Comparison of ENCODE assay signal across 8 cellular contexts in the genomic region with DNA sequence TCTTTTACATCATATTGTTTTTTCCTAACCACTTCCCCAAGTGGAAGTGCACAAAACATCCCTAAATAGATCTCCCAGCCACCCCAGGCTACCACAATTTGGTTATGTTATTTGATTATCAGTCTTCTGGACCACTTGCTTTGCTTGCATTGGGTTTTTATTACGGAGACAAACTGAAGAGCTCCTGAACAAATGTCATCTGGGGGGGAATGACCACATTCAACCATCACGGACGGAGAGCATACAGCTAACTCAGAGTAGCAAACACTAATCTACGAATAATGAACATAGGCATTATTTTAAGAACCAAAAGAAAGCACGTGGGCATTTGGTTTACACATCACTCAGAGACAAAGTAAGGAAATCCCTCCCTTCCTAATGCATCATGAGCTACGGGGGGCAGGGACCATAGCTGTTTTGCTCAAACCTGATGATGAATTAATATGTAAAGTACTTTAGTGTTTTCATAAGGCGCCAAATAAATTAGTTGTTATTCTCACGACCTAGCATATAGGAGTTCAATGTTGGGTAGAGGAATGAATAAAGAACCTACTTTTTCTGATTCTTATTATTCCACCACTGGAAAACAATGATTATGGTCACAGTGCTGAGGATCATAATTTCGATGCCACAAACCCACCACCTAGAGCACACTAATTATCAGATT. TPM values are rescaled to one million over a fixed set of nuclear protein-coding genes. Genes with fewer than 3 reads are reported as not detected.
DNase-seq lines count a peak whose midpoint lies in the region; ATAC-seq, FAIRE-seq and TF ChIP-seq lines count a peak whose summit lies in the region.

No MANE protein-coding gene starts in this region.

- no peak for TF ChIP-seq RAD21 in K562 (CRISPR knock-in tag; conservative IDR thresholded peaks at IDR 0.05 in 1 of 2, IDR thresholded peaks at IDR 0.05 in 1 of 2)

- intact Hi-C loops in K562 (cut with micrococcal nuclease) = loop anchor here (2.0 kb wide), 2 partner anchors 19 to 91 kb away; no protein-coding TSS in a partner anchor

- no peaks in the 10 kb centered on the region for H3K9me1 ChIP-seq in K562 (ENCODE audit: control insufficient read depth, insufficient read depth, low read length)

- no peak for TF ChIP-seq CTCF in GM10248 (IDR thresholded peaks at IDR 0.05; ENCODE audit: control extremely low read depth, extremely low read depth, low read depth, missing control alignments)
- no peak for TF ChIP-seq CTCF in K562 (IDR thresholded peaks at IDR 0.05 in 2 of 3, conservative IDR thresholded peaks at IDR 0.05 in 1 of 3; ENCODE audit: insufficient read depth in 2 of 3, low read depth in 1 of 3, low read length in 3 of 3)
- TF ChIP-seq CTCF in thoracic aorta (IDR thresholded peaks at IDR 0.05) = no peak

- ATAC-seq in K562 (no peak), thoracic aorta (ENCODE audit: insufficient number of reproducible peaks, low FRiP score, low read depth) (no peak), GM21423 (IDR thresholded peaks at IDR 0.05; ENCODE audit: unreplicated experiment) (no peak)

- DNase-seq in GM10248 (ENCODE audit: extremely low spot score) = peak; percentile 29
- peak; percentile 44 for DNase-seq in MV-4-11 (lab: John Stamatoyannopoulos, UW)
- no peak for DNase-seq in K562 (ENCODE audit: extremely low read depth in 1 of 4, low spot score in 3 of 4)
- DNase-seq in left kidney (ENCODE audit: low read depth, low spot score) = peak; percentile 49
- no peak for DNase-seq in thoracic aorta (ENCODE audit: low spot score)
- DNase-seq in GDM1 (lab: John Stamatoyannopoulos, UW) = no peak
- no peak for DNase-seq in AG08396 (ENCODE audit: low spot score)

- peak overlapping the region; percentile 62 to 93; a peak in 3 of 4 replicates for H3K9ac ChIP-seq in K562 (ENCODE audit: insufficient read depth in 1 of 2, low read depth in 2 of 2, low read length in 2 of 2)

- H3K36me3 ChIP-seq in K562 (ENCODE audit: control insufficient read depth, insufficient read depth, low read length) = no peaks in the 10 kb centered on the region
- no peaks in the 10 kb centered on the region for H3K36me3 ChIP-seq in thoracic aorta

- POLR2A ChIA-PET in GM10248 (lab: Yijun Ruan, JAX) (interaction anchor here (1.1 to 1.2 kb wide), 2 partner anchors 13 to 16 kb away, joined by 3 to 7 read pairs; no protein-coding TSS in a partner anchor), K562 (lab: Yijun Ruan, JAX) (interaction anchor here (0.6 to 2.4 kb wide), 5 partner anchors 9 to 21 kb away, joined by 3 to 11 read pairs (median 3); a partner anchor contains a TSS)

- TF ChIP-seq EP300 in K562 (IDR thresholded peaks at IDR 0.05; ENCODE audit: low read length) = no peak

- peak overlapping the region; percentile 81 for H3K4me2 ChIP-seq in K562 (ENCODE audit: insufficient read depth, low read length)

- H3K79me2 ChIP-seq in K562 (ENCODE audit: control insufficient read depth, insufficient read depth, low read length) = peaks cover 31% of the 10 kb centered on the region

- H2AFZ ChIP-seq in K562 (ENCODE audit: low read depth, low read length) = peak overlapping the region; percentile 89

- CTCF ChIA-PET in GM10248 (lab: Yijun Ruan, JAX) (interaction anchor here (0.9 to 2.1 kb wide), 10 partner anchors 11 to 183 kb away, joined by 3 to 11 read pairs (median 4); a partner anchor contains a TSS), K562 (lab: Yijun Ruan, JAX; ENCODE audit: low intra/inter-chr PET ratio) (no interaction called here)

- WGBS in K562 (ENCODE audit: insufficient coverage, low coverage, missing lambda C conversion rate) = 24% methylated on average over 9 of the region's 9 CpGs

- H3K27me3 ChIP-seq in K562 (ENCODE audit: control insufficient read depth in 2 of 2, insufficient read depth in 2 of 2, low read length in 2 of 2) = no peaks in the 10 kb centered on the region
- no peaks in the 10 kb centered on the region for H3K27me3 ChIP-seq in thoracic aorta (replicated peaks; ENCODE audit: insufficient read depth)

- TF ChIP-seq POLR2A in K562 (conservative IDR thresholded peaks at IDR 0.05) = no peak

- H3K4me3 ChIP-seq in K562 = peak overlapping the region; percentile 71
- peak overlapping the region; percentile 89 for H3K4me3 ChIP-seq in thoracic aorta

- TSS peak; percentile 81 for BruUV-seq in K562 (replicated peaks; lab: Mats Ljungman, UMichigan)

- no peak for FAIRE-seq in K562 (lab: Jason Lieb, UNC)

- no peaks in the 10 kb centered on the region for H4K20me1 ChIP-seq in K562 (replicated peaks; ENCODE audit: control insufficient read depth, insufficient read depth, low read length)

- H3K27ac ChIP-seq in K562 (ENCODE audit: extremely low read depth, low read depth, low read length) (peak overlapping the region; percentile 83), thoracic aorta (peak overlapping the region; percentile 81 to 83)

- H3K9me3 ChIP-seq in K562 (replicated peaks; ENCODE audit: control insufficient read depth, insufficient read depth, low read depth, low read length) = no peaks in the 10 kb centered on the region
- no peaks in the 10 kb centered on the region for H3K9me3 ChIP-seq in thoracic aorta

- H3K4me1 ChIP-seq in K562 (replicated peaks in 1 of 2; ENCODE audit: control insufficient read depth in 2 of 2, insufficient read depth in 2 of 2, low read length in 2 of 2) = peaks cover 0 to 15% of the 10 kb centered on the region in 2 experiments; a peak in 3 of 5 replicates
- H3K4me1 ChIP-seq in thoracic aorta (ENCODE audit: control insufficient read depth in 1 of 2, low read depth in 2 of 2) = peaks cover 15 to 26% of the 10 kb centered on the region in 2 donors

- in situ Hi-C loops in K562 (cut with MboI) = no loop called here

TF ChIP-seq in K562, 482 proteins besides CTCF, POLR2A, EP300 and RAD21 (continues in another document):
- TF ChIP-seq, protein P1, sequence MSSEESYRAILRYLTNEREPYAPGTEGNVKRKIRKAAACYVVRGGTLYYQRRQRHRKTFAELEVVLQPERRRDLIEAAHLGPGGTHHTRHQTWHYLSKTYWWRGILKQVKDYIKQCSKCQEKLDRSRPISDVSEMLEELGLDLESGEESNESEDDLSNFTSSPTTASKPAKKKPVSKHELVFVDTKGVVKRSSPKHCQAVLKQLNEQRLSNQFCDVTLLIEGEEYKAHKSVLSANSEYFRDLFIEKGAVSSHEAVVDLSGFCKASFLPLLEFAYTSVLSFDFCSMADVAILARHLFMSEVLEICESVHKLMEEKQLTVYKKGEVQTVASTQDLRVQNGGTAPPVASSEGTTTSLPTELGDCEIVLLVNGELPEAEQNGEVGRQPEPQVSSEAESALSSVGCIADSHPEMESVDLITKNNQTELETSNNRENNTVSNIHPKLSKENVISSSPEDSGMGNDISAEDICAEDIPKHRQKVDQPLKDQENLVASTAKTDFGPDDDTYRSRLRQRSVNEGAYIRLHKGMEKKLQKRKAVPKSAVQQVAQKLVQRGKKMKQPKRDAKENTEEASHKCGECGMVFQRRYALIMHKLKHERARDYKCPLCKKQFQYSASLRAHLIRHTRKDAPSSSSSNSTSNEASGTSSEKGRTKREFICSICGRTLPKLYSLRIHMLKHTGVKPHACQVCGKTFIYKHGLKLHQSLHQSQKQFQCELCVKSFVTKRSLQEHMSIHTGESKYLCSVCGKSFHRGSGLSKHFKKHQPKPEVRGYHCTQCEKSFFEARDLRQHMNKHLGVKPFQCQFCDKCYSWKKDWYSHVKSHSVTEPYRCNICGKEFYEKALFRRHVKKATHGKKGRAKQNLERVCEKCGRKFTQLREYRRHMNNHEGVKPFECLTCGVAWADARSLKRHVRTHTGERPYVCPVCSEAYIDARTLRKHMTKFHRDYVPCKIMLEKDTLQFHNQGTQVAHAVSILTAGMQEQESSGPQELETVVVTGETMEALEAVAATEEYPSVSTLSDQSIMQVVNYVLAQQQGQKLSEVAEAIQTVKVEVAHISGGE (CRISPR knock-in tag; IDR thresholded peaks at IDR 0.05) = peak in 1 of 3 experiments; percentile 7; a peak in 1 of 6 replicates

RNA-seq across cellular contexts. Expression of a gene that starts 11.6 kb away (rescaled TPM):
- 3.8 and 11.7 TPM in 2 replicates for total RNA-seq in K562 (2011; cell fraction: chromatin; rRNA removed; ENCODE audit: low replicate concordance)
- 1.3 and 2.1 TPM in 2 replicates for total RNA-seq in K562 (2011; cell fraction: nucleolus; rRNA removed)
- total RNA-seq in K562 (2011; cell fraction: nucleoplasm; rRNA removed) = 5.1 and 6.9 TPM in 2 replicates
- total RNA-seq in K562 (2014; rRNA removed) (2.9 and 3.5 TPM in 2 replicates), K562 (2014; rRNA removed; fragmentation: Illumina TruSeq; extraction: Trizol) (7.6 and 9.2 TPM in 2 replicates), K562 (2015; rRNA removed; fragmentation: Illumina TruSeq; extraction: Trizol) (8.3 and 9.6 TPM in 2 replicates), K562 (2021) (3.7 and 4.4 TPM in 2 replicates), thoracic aorta (not detected)
- polyA plus RNA-seq in K562 (2011; rRNA removed) (5.0 and 9.6 TPM in 2 replicates), K562 (2014; fragmentation: Illumina TruSeq; extraction: Trizol) (7.4 and 7.6 TPM in 2 replicates), K562 (2014; fragmentation: Nextera tagmentation; extraction: Ambion mirVana) (1 to 10 TPM; 5.9 to 6.9 TPM), K562 (2014; rRNA removed) (4.7 and 6.4 TPM in 2 replicates)
- polyA plus RNA-seq in K562 (2011; cell fraction: cytosol; rRNA removed) = 0.51 and 4.6 TPM in 2 replicates
- 1.5 and 2.5 TPM in 2 replicates for polyA plus RNA-seq in K562 (2011; cell fraction: nucleus; rRNA removed)
- 5.2 and 9.9 TPM in 2 replicates for polyA plus RNA-seq in K562 (2012)
- 4.3 and 10.8 TPM in 2 replicates for polyA minus RNA-seq in K562 (2011; rRNA and poly(A)+ RNA removed)
- polyA minus RNA-seq in K562 (2011; cell fraction: cytosol; rRNA and poly(A)+ RNA removed) = 1.1 and 1.8 TPM in 2 replicates
- 2.0 and 6.6 TPM in 2 replicates for polyA minus RNA-seq in K562 (2011; cell fraction: nucleus; rRNA and poly(A)+ RNA removed)

RNA-seq across cellular contexts. Expression of a gene that starts 18.2 kb away (rescaled TPM):
- 7.4 and 18.8 TPM in 2 replicates for total RNA-seq in K562 (2011; cell fraction: chromatin; rRNA removed; ENCODE audit: low replicate concordance)
- total RNA-seq in K562 (2011; cell fraction: nucleolus; rRNA removed) = 3.7 TPM in 2 replicates
- 8.4 and 14.3 TPM in 2 replicates for total RNA-seq in K562 (2011; cell fraction: nucleoplasm; rRNA removed)
- total RNA-seq in K562 (2014; rRNA removed) (14.1 and 16.7 TPM in 2 replicates), K562 (2014; rRNA removed; fragmentation: Illumina TruSeq; extraction: Trizol) (30.8 and 34.3 TPM in 2 replicates), K562 (2015; rRNA removed; fragmentation: Illumina TruSeq; extraction: Trizol) (24.9 and 28.0 TPM in 2 replicates), K562 (2021) (21.0 and 22.9 TPM in 2 replicates), thoracic aorta (10 to 100 TPM; 21.0 to 29.6 TPM)
- polyA plus RNA-seq in K562 (2011; rRNA removed) (22.1 and 27.9 TPM in 2 replicates), K562 (2014; fragmentation: Illumina TruSeq; extraction: Trizol) (21.1 and 22.1 TPM in 2 replicates), K562 (2014; fragmentation: Nextera tagmentation; extraction: Ambion mirVana) (1 to 10 TPM; 8.0 to 8.8 TPM), K562 (2014; rRNA removed) (12.2 and 16.3 TPM in 2 replicates)
- 6.5 and 28.1 TPM in 2 replicates for polyA plus RNA-seq in K562 (2011; cell fraction: cytosol; rRNA removed)
- 6.3 and 16.1 TPM in 2 replicates for polyA plus RNA-seq in K562 (2011; cell fraction: nucleus; rRNA removed)
- 24.3 and 24.7 TPM in 2 replicates for polyA plus RNA-seq in K562 (2012)
- polyA minus RNA-seq in K562 (2011; rRNA and poly(A)+ RNA removed) = 56.2 and 82.8 TPM in 2 replicates
- polyA minus RNA-seq in K562 (2011; cell fraction: cytosol; rRNA and poly(A)+ RNA removed) = 16.0 and 22.0 TPM in 2 replicates
- 5.4 and 14.7 TPM in 2 replicates for polyA minus RNA-seq in K562 (2011; cell fraction: nucleus; rRNA and poly(A)+ RNA removed)

Comparison
In these comparisons a context has a peak if more than half of its experiments do, and no peak if none do; other contexts are left out.
1. DNase-seq: peak in GM10248 (single experiment), MV-4-11 (single experiment) and left kidney (single experiment); none in K562 (0 of 4), thoracic aorta (single experiment), GDM1 (single experiment) and AG08396 (single experiment).